In the genomic region with DNA sequence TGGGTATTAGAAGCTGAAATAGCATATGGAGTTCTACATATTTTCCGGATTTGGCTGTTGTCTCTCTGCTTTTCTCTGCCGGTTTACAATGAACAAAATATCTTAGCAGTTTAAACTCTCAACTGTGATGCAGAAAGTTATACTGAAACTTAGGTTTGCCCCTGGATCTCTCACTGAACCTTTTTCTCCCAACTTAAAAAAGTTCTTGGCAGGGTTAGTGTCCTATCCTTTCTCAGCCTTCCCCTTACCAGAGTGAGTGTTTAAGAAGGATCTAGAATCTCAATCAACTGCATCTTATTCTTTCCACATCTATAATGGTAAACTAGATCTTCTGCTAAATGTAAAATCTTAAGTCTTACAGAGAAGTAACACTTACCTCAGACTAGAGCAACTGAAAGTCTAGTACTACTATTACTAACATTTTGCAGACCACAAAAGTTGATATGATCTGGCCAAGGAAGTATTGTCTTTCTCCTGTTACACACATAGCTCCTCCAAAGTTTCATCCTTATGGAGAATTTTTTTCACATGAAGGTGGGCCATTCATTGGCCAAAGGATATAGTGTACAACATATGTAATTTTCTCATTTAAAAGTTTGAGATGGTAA, we compare ENCODE assay signal across 15 cellular contexts.
DNase-seq lines count a peak whose midpoint lies in the region; ATAC-seq lines count a peak whose summit lies in the region.
"Had no signal": no experiment of that assay in that cellular context is flagged by ENCODE, and none has a peak within 500 bp of the region (broad histone marks: within the 10 kb centered on the region; RNA-seq: fewer than 3 reads in every experiment).

No MANE protein-coding gene starts in this region.

- DNase-seq in activated naive CD4-positive, alpha-beta T cell treated with anti-CD3 and anti-CD28 coated beads, Interleukin-2, amount 10 ng/mL, durations not matched to agents 7 days and 5 days, result no peak
- DNase-seq in activated naive CD4-positive, alpha-beta T cell treated with Interleukin-2 at 50 U/mL for 16 hours, result no peak
- DNase-seq in T-helper 17 cell (no peak), HUDEP-2 (lab: John Stamatoyannopoulos, UW; ENCODE audit: unreplicated experiment in 76 of 76) (no peak)
- no peak for DNase-seq in central memory CD8-positive, alpha-beta T cell (ENCODE audit: low spot score in 2 of 2)
- DNase-seq: central memory CD4-positive, alpha-beta T cell; COR-L47; EL; NCI-H446 treated with DMSO at 0.1 percent for 48 hours; stomach; upper lobe of left lung had no signal

- H3K27me3 Mint-ChIP-seq in activated naive CD4-positive, alpha-beta T cell treated with anti-CD3 and anti-CD28 coated beads, Interleukin-2, amount 10 ng/mL, durations not matched to agents 7 days and 5 days, result no peaks in the 10 kb centered on the region
- H3K27me3 Mint-ChIP-seq in T-helper 17 cell, result no peaks in the 10 kb centered on the region
- no peaks in the 10 kb centered on the region for H3K27me3 Mint-ChIP-seq in central memory CD8-positive, alpha-beta T cell

- H3K9me3 ChIP-seq in T-helper 17 cell (ENCODE audit: control insufficient read depth, low read length, poor library complexity, severe bottlenecking), result no peaks in the 10 kb centered on the region
- H3K9me3 ChIP-seq: esophagus muscularis mucosa, stomach, upper lobe of left lung had no signal

- peaks cover 18% of the 10 kb centered on the region for H3K9me3 Mint-ChIP-seq in activated naive CD4-positive, alpha-beta T cell treated with anti-CD3 and anti-CD28 coated beads, Interleukin-2, amount 10 ng/mL, durations not matched to agents 7 days and 5 days
- H3K9me3 Mint-ChIP-seq in central memory CD8-positive, alpha-beta T cell, result no peaks in the 10 kb centered on the region

- H3K27ac Mint-ChIP-seq in activated naive CD4-positive, alpha-beta T cell treated with anti-CD3 and anti-CD28 coated beads, Interleukin-2, amount 10 ng/mL, durations not matched to agents 7 days and 5 days, result peak overlapping the region; percentile 89
- peak overlapping the region; percentile 96 for H3K27ac Mint-ChIP-seq in T-helper 17 cell
- H3K27ac Mint-ChIP-seq in central memory CD8-positive, alpha-beta T cell (ENCODE audit: low read depth), result peak overlapping the region; percentile 96

- peaks cover 33% of the 10 kb centered on the region for H3K36me3 Mint-ChIP-seq in activated naive CD4-positive, alpha-beta T cell treated with anti-CD3 and anti-CD28 coated beads, Interleukin-2, amount 10 ng/mL, durations not matched to agents 7 days and 5 days
- H3K36me3 Mint-ChIP-seq in T-helper 17 cell (ENCODE audit: low read depth), result peaks cover 3% of the 10 kb centered on the region
- H3K36me3 Mint-ChIP-seq in central memory CD8-positive, alpha-beta T cell (ENCODE audit: insufficient read depth), result peaks cover 7% of the 10 kb centered on the region

- no peak overlapping the region for H3K4me3 Mint-ChIP-seq in activated naive CD4-positive, alpha-beta T cell treated with anti-CD3 and anti-CD28 coated beads, Interleukin-2, amount 10 ng/mL, durations not matched to agents 7 days and 5 days
- peak overlapping the region; percentile 62 for H3K4me3 Mint-ChIP-seq in T-helper 17 cell
- peak overlapping the region; percentile 55 for H3K4me3 Mint-ChIP-seq in central memory CD8-positive, alpha-beta T cell

- CTCF ChIA-PET in activated naive CD4-positive, alpha-beta T cell treated with anti-CD3 and anti-CD28 coated beads, Interleukin-2, amount 10 ng/mL, durations not matched to agents 7 days and 5 days (lab: Charles Lee), result interaction anchor here (1.1 kb wide), 1 partner anchor 9 kb away, joined by 3 read pairs; no protein-coding TSS in a partner anchor

- peaks cover 58% of the 10 kb centered on the region for H3K4me1 Mint-ChIP-seq in activated naive CD4-positive, alpha-beta T cell treated with anti-CD3 and anti-CD28 coated beads, Interleukin-2, amount 10 ng/mL, durations not matched to agents 7 days and 5 days
- H3K4me1 Mint-ChIP-seq in T-helper 17 cell, result peaks cover 31% of the 10 kb centered on the region
- H3K4me1 Mint-ChIP-seq in central memory CD8-positive, alpha-beta T cell, result peaks cover 41% of the 10 kb centered on the region

- ATAC-seq in T-helper 17 cell, result no peak
- peak; percentile 15 for ATAC-seq in central memory CD8-positive, alpha-beta T cell (replicated peaks; ENCODE audit: extremely low read depth, poor library complexity, severe bottlenecking)
- ATAC-seq in GM19328 (IDR thresholded peaks at IDR 0.05; ENCODE audit: unreplicated experiment), result no peak
- ATAC-seq in HG03045 (IDR thresholded peaks at IDR 0.05; ENCODE audit: unreplicated experiment), result no peak
- ATAC-seq in GM21447 (IDR thresholded peaks at IDR 0.05; ENCODE audit: unreplicated experiment), result no peak
